1 cellular context compared by ENCODE assay signal in the genomic region with DNA sequence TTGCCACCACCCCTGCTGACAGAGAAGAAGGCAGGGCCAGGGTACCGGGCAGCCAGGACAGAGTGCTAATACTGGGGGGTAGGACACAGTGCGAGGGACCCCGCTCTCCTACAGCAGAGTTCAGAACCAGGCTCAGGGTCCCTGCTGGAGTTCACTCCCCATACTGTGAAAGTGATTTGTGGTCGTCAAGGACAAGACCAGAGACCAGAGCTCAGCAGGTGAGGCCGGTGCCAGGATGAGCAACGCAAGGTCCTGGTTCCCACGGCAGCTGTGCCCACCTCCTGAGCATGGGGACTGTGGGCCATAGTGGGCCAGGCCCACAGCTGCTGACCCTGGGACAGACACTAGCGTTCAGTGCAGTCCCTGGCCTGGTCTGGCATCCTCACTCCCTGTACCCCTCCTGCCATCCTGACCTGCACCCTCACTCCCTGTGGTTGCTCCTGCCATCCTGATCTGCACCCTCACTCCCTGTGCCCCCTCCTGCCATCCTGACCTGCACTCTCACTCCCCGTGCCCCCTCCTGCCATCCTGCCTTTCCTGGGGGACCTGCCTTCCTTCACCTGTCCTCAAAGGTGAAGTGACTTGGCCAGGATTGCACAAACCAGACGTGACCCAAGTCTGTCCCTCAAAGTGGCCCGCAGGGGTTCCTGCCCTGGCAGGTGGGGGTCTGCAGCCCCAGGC.
A peak's percentile ranks its signal among the peaks of the same experiment; 100 is the strongest.
TF ChIP-seq lines count a peak whose summit lies in the region.

No MANE protein-coding gene starts in this region.

TF ChIP-seq in GM12878, 131 proteins besides CTCF, POLR2A, EP300 and RAD21:
- TF ChIP-seq YBX1 (IDR thresholded peaks at IDR 0.05) (no peak), POLR2AphosphoS2 (IDR thresholded peaks at IDR 0.05; ENCODE audit: low read depth, low read length) (0 out of 2 replicates have a peak, but pooled peaks have one; percentile 39)
